In the genomic region with DNA sequence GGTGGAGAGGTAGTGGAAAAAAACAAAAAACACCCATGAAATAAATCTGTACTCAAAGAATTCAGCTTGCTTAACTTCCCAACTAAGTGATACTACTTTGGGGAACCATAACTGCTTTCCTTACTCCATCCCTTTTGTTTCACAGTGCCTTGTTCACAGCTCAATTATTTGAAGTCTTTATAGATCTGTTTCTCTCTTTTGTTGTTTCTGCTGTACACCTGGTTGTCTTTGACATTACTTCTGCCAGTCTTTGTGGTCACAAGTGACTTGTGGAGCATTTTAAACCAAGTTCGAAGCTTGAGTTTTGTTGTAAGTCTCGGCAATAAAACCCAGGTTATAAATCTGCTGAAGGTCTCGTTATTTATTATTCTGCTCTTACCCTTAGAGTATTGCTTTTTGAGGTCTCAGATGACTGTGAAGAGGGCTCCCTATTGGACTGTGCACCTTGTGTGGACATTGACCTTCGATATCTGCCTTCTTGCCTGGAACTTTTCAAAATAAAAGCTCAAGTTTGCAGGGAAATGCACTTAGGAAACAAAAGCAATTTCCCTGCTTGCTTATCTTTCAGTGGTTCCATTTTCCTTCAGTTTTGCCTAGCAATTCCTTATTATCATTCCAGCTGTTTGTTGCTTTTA, we compare ENCODE assay signal across 1 cellular context.
TF ChIP-seq lines count a peak whose summit lies in the region.

No MANE protein-coding gene starts in this region.

TF ChIP-seq in HepG2, 621 proteins besides CTCF, POLR2A, EP300 and RAD21 (continued from another document and continues in another):
- peak; percentile 73 for TF ChIP-seq PAXIP1 (CRISPR knock-in tag; conservative IDR thresholded peaks at IDR 0.05)
- no peak for TF ChIP-seq ZNF350 (CRISPR knock-in tag; IDR thresholded peaks at IDR 0.05; ENCODE audit: borderline replicate concordance, low read depth)
- TF ChIP-seq JUNB (CRISPR knock-in tag; IDR thresholded peaks at IDR 0.05; ENCODE audit: borderline replicate concordance): no peak
- 0 out of 2 replicates have a peak, but pooled peaks have one; percentile 17 for TF ChIP-seq RCOR2 (CRISPR knock-in tag; IDR thresholded peaks at IDR 0.05)
- TF ChIP-seq EEA1 (CRISPR knock-in tag; IDR thresholded peaks at IDR 0.05; ENCODE audit: borderline replicate concordance): no peak
- no peak for TF ChIP-seq GMEB2 (CRISPR knock-in tag; IDR thresholded peaks at IDR 0.05; ENCODE audit: low read depth)
- TF ChIP-seq, protein P1, sequence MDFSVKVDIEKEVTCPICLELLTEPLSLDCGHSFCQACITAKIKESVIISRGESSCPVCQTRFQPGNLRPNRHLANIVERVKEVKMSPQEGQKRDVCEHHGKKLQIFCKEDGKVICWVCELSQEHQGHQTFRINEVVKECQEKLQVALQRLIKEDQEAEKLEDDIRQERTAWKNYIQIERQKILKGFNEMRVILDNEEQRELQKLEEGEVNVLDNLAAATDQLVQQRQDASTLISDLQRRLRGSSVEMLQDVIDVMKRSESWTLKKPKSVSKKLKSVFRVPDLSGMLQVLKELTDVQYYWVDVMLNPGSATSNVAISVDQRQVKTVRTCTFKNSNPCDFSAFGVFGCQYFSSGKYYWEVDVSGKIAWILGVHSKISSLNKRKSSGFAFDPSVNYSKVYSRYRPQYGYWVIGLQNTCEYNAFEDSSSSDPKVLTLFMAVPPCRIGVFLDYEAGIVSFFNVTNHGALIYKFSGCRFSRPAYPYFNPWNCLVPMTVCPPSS (IDR thresholded peaks at IDR 0.05): no peak
- no peak for TF ChIP-seq ZFP82 (CRISPR knock-in tag; IDR thresholded peaks at IDR 0.05; ENCODE audit: borderline replicate concordance)
- TF ChIP-seq, protein P2, sequence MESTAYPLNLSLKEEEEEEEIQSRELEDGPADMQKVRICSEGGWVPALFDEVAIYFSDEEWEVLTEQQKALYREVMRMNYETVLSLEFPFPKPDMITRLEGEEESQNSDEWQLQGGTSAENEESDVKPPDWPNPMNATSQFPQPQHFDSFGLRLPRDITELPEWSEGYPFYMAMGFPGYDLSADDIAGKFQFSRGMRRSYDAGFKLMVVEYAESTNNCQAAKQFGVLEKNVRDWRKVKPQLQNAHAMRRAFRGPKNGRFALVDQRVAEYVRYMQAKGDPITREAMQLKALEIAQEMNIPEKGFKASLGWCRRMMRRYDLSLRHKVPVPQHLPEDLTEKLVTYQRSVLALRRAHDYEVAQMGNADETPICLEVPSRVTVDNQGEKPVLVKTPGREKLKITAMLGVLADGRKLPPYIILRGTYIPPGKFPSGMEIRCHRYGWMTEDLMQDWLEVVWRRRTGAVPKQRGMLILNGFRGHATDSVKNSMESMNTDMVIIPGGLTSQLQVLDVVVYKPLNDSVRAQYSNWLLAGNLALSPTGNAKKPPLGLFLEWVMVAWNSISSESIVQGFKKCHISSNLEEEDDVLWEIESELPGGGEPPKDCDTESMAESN (CRISPR knock-in tag; conservative IDR thresholded peaks at IDR 0.05): no peak
- no peak for TF ChIP-seq ZNF839 (CRISPR knock-in tag; IDR thresholded peaks at IDR 0.05; ENCODE audit: borderline replicate concordance)
- no peak for TF ChIP-seq SRSF4 (IDR thresholded peaks at IDR 0.05; ENCODE audit: low read depth, low read length, poor library complexity, severe bottlenecking)
- no peak for TF ChIP-seq ZNF672 (CRISPR knock-in tag; IDR thresholded peaks at IDR 0.05)
- peak; percentile 33 for TF ChIP-seq NFYB (CRISPR knock-in tag; IDR thresholded peaks at IDR 0.05)
- no peak for TF ChIP-seq THYN1 (CRISPR knock-in tag; IDR thresholded peaks at IDR 0.05; ENCODE audit: borderline replicate concordance, low read depth)
- TF ChIP-seq, protein P3, sequence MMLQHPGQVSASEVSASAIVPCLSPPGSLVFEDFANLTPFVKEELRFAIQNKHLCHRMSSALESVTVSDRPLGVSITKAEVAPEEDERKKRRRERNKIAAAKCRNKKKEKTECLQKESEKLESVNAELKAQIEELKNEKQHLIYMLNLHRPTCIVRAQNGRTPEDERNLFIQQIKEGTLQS (CRISPR knock-in tag; IDR thresholded peaks at IDR 0.05): no peak
- TF ChIP-seq ZNF281 (CRISPR knock-in tag; IDR thresholded peaks at IDR 0.05; ENCODE audit: borderline replicate concordance): no peak
- no peak for TF ChIP-seq ZNF101 (CRISPR knock-in tag; IDR thresholded peaks at IDR 0.05; ENCODE audit: borderline replicate concordance, low read depth)
- TF ChIP-seq FOSL2 (CRISPR knock-in tag; IDR thresholded peaks at IDR 0.05): 0 out of 2 replicates have a peak, but pooled peaks have one; percentile 19
- no peak for TF ChIP-seq MNT (IDR thresholded peaks at IDR 0.05)
- TF ChIP-seq ELF3 (CRISPR knock-in tag; IDR thresholded peaks at IDR 0.05): peak; percentile 45; the same call in 1 of the 2 replicates
- TF ChIP-seq NFIB (CRISPR knock-in tag; IDR thresholded peaks at IDR 0.05; ENCODE audit: borderline replicate concordance): no peak
- no peak for TF ChIP-seq MAZ (IDR thresholded peaks at IDR 0.05; ENCODE audit: borderline replicate concordance, low read depth, low read length)
- TF ChIP-seq MAZ (CRISPR knock-in tag; IDR thresholded peaks at IDR 0.05; ENCODE audit: low read depth): no peak
- TF ChIP-seq ATRX (CRISPR knock-in tag; IDR thresholded peaks at IDR 0.05; ENCODE audit: borderline replicate concordance): no peak
- TF ChIP-seq MBD4 (IDR thresholded peaks at IDR 0.05; ENCODE audit: borderline replicate concordance, low read length): no peak
- peak; percentile 59; the same call in 1 of the 2 replicates for TF ChIP-seq MIER2 (CRISPR knock-in tag; IDR thresholded peaks at IDR 0.05)
- TF ChIP-seq CREM (IDR thresholded peaks at IDR 0.05): no peak
- TF ChIP-seq CREM (CRISPR knock-in tag; IDR thresholded peaks at IDR 0.05): no peak
- no peak for TF ChIP-seq ZC3H13 (CRISPR knock-in tag; IDR thresholded peaks at IDR 0.05)
- no peak for TF ChIP-seq ZNF329 (CRISPR knock-in tag; IDR thresholded peaks at IDR 0.05; ENCODE audit: low read depth)
- TF ChIP-seq NCOA1 (CRISPR knock-in tag; IDR thresholded peaks at IDR 0.05): no peak
- TF ChIP-seq NR1H2 (CRISPR knock-in tag; IDR thresholded peaks at IDR 0.05; ENCODE audit: borderline replicate concordance, low read depth): no peak
- TF ChIP-seq ZNF775 (CRISPR knock-in tag; IDR thresholded peaks at IDR 0.05; ENCODE audit: borderline replicate concordance): no peak
- TF ChIP-seq SIX1 (CRISPR knock-in tag; IDR thresholded peaks at IDR 0.05; ENCODE audit: borderline replicate concordance): peak; percentile 50; the same call in 1 of the 2 replicates
- no peak for TF ChIP-seq CBX2 (IDR thresholded peaks at IDR 0.05; ENCODE audit: low read depth, low read length)
- no peak for TF ChIP-seq CBX2 (CRISPR knock-in tag; IDR thresholded peaks at IDR 0.05; ENCODE audit: low read depth)
- peak; percentile 49; the same call in 1 of the 2 replicates for TF ChIP-seq FOXJ3 (CRISPR knock-in tag; IDR thresholded peaks at IDR 0.05; ENCODE audit: borderline replicate concordance)
- TF ChIP-seq ATF1 (CRISPR knock-in tag; IDR thresholded peaks at IDR 0.05): peak; percentile 42; the same call in 1 of the 2 replicates
- TF ChIP-seq, protein P4, sequence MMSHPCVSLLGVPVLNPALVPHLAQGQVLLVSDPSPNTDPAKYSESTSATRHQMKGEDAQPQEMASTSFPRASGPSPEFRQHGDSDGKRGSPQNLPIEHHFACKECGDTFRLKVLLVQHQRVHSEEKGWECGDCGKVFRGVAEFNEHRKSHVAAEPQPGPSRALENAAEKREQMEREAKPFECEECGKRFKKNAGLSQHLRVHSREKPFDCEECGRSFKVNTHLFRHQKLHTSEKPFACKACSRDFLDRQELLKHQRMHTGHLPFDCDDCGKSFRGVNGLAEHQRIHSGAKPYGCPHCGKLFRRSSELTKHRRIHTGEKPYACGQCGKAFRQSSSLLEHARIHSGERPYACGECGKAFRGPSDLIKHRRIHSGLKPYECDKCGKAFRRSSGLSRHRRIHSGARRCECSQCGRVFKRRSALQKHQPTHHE (CRISPR knock-in tag; IDR thresholded peaks at IDR 0.05; ENCODE audit: borderline replicate concordance): no peak
- TF ChIP-seq, protein P5, sequence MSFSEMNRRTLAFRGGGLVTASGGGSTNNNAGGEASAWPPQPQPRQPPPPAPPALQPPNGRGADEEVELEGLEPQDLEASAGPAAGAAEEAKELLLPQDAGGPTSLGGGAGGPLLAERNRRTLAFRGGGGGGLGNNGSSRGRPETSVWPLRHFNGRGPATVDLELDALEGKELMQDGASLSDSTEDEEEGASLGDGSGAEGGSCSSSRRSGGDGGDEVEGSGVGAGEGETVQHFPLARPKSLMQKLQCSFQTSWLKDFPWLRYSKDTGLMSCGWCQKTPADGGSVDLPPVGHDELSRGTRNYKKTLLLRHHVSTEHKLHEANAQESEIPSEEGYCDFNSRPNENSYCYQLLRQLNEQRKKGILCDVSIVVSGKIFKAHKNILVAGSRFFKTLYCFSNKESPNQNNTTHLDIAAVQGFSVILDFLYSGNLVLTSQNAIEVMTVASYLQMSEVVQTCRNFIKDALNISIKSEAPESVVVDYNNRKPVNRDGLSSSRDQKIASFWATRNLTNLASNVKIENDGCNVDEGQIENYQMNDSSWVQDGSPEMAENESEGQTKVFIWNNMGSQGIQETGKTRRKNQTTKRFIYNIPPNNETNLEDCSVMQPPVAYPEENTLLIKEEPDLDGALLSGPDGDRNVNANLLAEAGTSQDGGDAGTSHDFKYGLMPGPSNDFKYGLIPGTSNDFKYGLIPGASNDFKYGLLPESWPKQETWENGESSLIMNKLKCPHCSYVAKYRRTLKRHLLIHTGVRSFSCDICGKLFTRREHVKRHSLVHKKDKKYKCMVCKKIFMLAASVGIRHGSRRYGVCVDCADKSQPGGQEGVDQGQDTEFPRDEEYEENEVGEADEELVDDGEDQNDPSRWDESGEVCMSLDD (CRISPR knock-in tag; IDR thresholded peaks at IDR 0.05; ENCODE audit: borderline replicate concordance): no peak
- TF ChIP-seq CHCHD3 (CRISPR knock-in tag; IDR thresholded peaks at IDR 0.05): no peak
- no peak for TF ChIP-seq ZNF496 (CRISPR knock-in tag; IDR thresholded peaks at IDR 0.05; ENCODE audit: insufficient replicate concordance)
- TF ChIP-seq CCAR2 (optimal IDR thresholded peaks at IDR 0.05; ENCODE audit: low read depth, low read length): no peak
- no peak for TF ChIP-seq NFKB2 (CRISPR knock-in tag; IDR thresholded peaks at IDR 0.05; ENCODE audit: borderline replicate concordance)
- no peak for TF ChIP-seq ARHGAP35 (CRISPR knock-in tag; IDR thresholded peaks at IDR 0.05; ENCODE audit: borderline replicate concordance)
